14 cellular contexts compared by ENCODE assay signal in genomic region chr20:54477134-54477533, GRCh38. TPM values are rescaled to one million over a fixed set of nuclear protein-coding genes. Genes with fewer than 3 reads are reported as not detected.
DNase-seq lines count a peak whose midpoint lies in the region; ATAC-seq and TF ChIP-seq lines count a peak whose summit lies in the region.
"Had no signal": no experiment of that assay in that cellular context is flagged by ENCODE, and none has a peak within 500 bp of the region (broad histone marks: within the 10 kb centered on the region; RNA-seq: fewer than 3 reads in every experiment).

No MANE protein-coding gene starts in this region.

- peaks cover 5% of the 10 kb centered on the region for H3K4me1 ChIP-seq in fibroblast of lung (ENCODE audit: control insufficient read depth, extremely low read depth, insufficient read depth, low read length)
- H3K4me1 ChIP-seq in osteoblast (ENCODE audit: insufficient read depth, low read length): peaks cover 14% of the 10 kb centered on the region
- H3K4me1 ChIP-seq: parathyroid adenoma had no signal

- H3K79me2 ChIP-seq in fibroblast of lung (ENCODE audit: control insufficient read depth, insufficient read depth, low read length) (peaks cover 13% of the 10 kb centered on the region), osteoblast (ENCODE audit: insufficient read depth, low read length) (peaks cover 26% of the 10 kb centered on the region)
- H3K79me2 ChIP-seq: parathyroid adenoma had no signal

- ATAC-seq in HG03280 (IDR thresholded peaks at IDR 0.05; ENCODE audit: unreplicated experiment): no peak
- ATAC-seq: activated T-helper 17 cell treated with anti-CD3 and anti-CD28 coated beads, Interleukin-2, amount 50 U/mL, for 72 hours; upper lobe of right lung had no signal

- H3K9me3 ChIP-seq in AG04450 (ENCODE audit: control insufficient read depth, insufficient read depth, low read length) (no peaks in the 10 kb centered on the region; the same call in 1 of the 2 replicates), MG63 (no peaks in the 10 kb centered on the region), fibroblast of lung (ENCODE audit: control insufficient read depth, insufficient read depth, low read depth, low read length) (no peaks in the 10 kb centered on the region), osteoblast (ENCODE audit: low read depth, low read length) (no peaks in the 10 kb centered on the region)
- H3K9me3 ChIP-seq: upper lobe of right lung had no signal

- H2AFZ ChIP-seq in fibroblast of lung (ENCODE audit: low read length): no peak overlapping the region
- H2AFZ ChIP-seq in osteoblast (ENCODE audit: low read length): peak overlapping the region; percentile 17
- H2AFZ ChIP-seq: parathyroid adenoma had no signal

- TF ChIP-seq CTCF in AG04450 (IDR thresholded peaks at IDR 0.05; ENCODE audit: low read depth, low read length) (no peak), fibroblast of lung (conservative IDR thresholded peaks at IDR 0.05 in 1 of 2, IDR thresholded peaks at IDR 0.05 in 1 of 2; ENCODE audit: low read depth in 1 of 2, low read length in 2 of 2) (no peak), osteoblast (IDR thresholded peaks at IDR 0.05; ENCODE audit: extremely low read depth, low read depth, low read length) (no peak)

- H3K27me3 ChIP-seq in AG04450 (ENCODE audit: control insufficient read depth, insufficient read depth, low read length) (peaks cover 23% of the 10 kb centered on the region), MG63 (no peaks in the 10 kb centered on the region), fibroblast of lung (ENCODE audit: control insufficient read depth, insufficient read depth, low read length) (no peaks in the 10 kb centered on the region), osteoblast (ENCODE audit: insufficient read depth, low read length) (no peaks in the 10 kb centered on the region)

- H4K20me1 ChIP-seq in fibroblast of lung (ENCODE audit: control insufficient read depth, extremely low read depth, insufficient read depth, low read length): no peaks in the 10 kb centered on the region
- peaks cover 4% of the 10 kb centered on the region for H4K20me1 ChIP-seq in osteoblast (ENCODE audit: insufficient read depth, low read length)

- POLR2A ChIA-PET in AG04450 (lab: Yijun Ruan, JAX): no interaction called here

- H3K27ac ChIP-seq in AG04450 (ENCODE audit: low read depth, low read length) (no peak overlapping the region), fibroblast of lung (ENCODE audit: insufficient read depth, low read length) (peak overlapping the region; percentile 63), osteoblast (ENCODE audit: low read depth, low read length) (peak overlapping the region; percentile 78)
- H3K27ac ChIP-seq: C4-2B, parathyroid adenoma, upper lobe of right lung had no signal

- DNase-seq in AG04450 (ENCODE audit: low read depth, low spot score) (no peak), MG63 (no peak), fibroblast of lung (ENCODE audit: low read depth in 2 of 2) (no peak), osteoblast (ENCODE audit: insufficient read length, low spot score, missing footprints) (no peak), Kasumi-1 (lab: John Stamatoyannopoulos, UW) (no peak), SK-N-DZ (ENCODE audit: low spot score) (no peak), NCI-H2029 (lab: John Stamatoyannopoulos, UW) (no peak)
- DNase-seq: activated CD4-positive, alpha-beta T cell treated with anti-CD3 and anti-CD28 coated beads, Interleukin-2, amount 50 U/mL, for 48 hours; upper lobe of right lung had no signal

- H3K4me3 ChIP-seq in AG04450 (ENCODE audit: low read depth, low read length) (peak overlapping the region; percentile 64; the same call in 1 of the 2 replicates), MG63 (peak overlapping the region; percentile 60), fibroblast of lung (replicated peaks in 1 of 4; ENCODE audit: control extremely low read depth in 1 of 4, insufficient read depth in 1 of 4, low read depth in 3 of 4, low read length in 4 of 4) (peak overlapping the region; percentile 85 to 93 (median 87)), osteoblast (ENCODE audit: insufficient read depth, low read length) (peak overlapping the region; percentile 85)
- H3K4me3 ChIP-seq: upper lobe of right lung had no signal

- H3K4me2 ChIP-seq in fibroblast of lung (ENCODE audit: extremely low read depth, insufficient read depth, low read length) (peak overlapping the region; percentile 76), osteoblast (ENCODE audit: insufficient read depth, low read length) (peak overlapping the region; percentile 88)

- CTCF ChIA-PET in AG04450 (lab: Charles Lee): no interaction called here

- no peak overlapping the region for H3K9ac ChIP-seq in fibroblast of lung (ENCODE audit: insufficient read depth, low read length)
- H3K9ac ChIP-seq: parathyroid adenoma had no signal

- no peaks in the 10 kb centered on the region for H3K36me3 ChIP-seq in MG63
- H3K36me3 ChIP-seq in fibroblast of lung (ENCODE audit: control insufficient read depth, insufficient read depth, low read length): no peaks in the 10 kb centered on the region
- H3K36me3 ChIP-seq in osteoblast (ENCODE audit: insufficient read depth, low read length): no peaks in the 10 kb centered on the region
- H3K36me3 ChIP-seq: upper lobe of right lung had no signal

RNA-seq across cellular contexts. Expression of gene DOK5, which starts 1.7 kb away (rescaled TPM):
- polyA plus RNA-seq in AG04450 (2011; rRNA removed) (1.9 and 2.1 TPM in 2 replicates), fibroblast of lung (13.5 and 25.4 TPM in 2 replicates)
- 1.1 and 2.7 TPM in 2 replicates for polyA minus RNA-seq in AG04450 (2011; rRNA and poly(A)+ RNA removed)
- total RNA-seq in MG63 (2014; rRNA removed; shearing (Covaris generic); ENCODE audit: low replicate concordance): 1.9 and 3.3 TPM in 2 replicates
- total RNA-seq in fibroblast of lung (16.9 and 19.2 TPM in 2 replicates), osteoblast (12.7 and 14.1 TPM in 2 replicates)
- polyA plus RNA-seq in fibroblast of lung (2012): 14.7 and 27.0 TPM in 2 replicates
- 5.3 and 8.5 TPM in 2 replicates for polyA minus RNA-seq in fibroblast of lung (ENCODE audit: low replicate concordance)
- polyA plus RNA-seq in SK-N-DZ (2014; cell fraction: cytosol; rRNA removed): not detected in 2 replicates
- not detected in 2 replicates for polyA plus RNA-seq in SK-N-DZ (2014; cell fraction: nucleus; rRNA removed)
- total RNA-seq: bronchial epithelial cell had no signal
